Comparison of ENCODE assay signal across 9 cellular contexts in the genomic region with DNA sequence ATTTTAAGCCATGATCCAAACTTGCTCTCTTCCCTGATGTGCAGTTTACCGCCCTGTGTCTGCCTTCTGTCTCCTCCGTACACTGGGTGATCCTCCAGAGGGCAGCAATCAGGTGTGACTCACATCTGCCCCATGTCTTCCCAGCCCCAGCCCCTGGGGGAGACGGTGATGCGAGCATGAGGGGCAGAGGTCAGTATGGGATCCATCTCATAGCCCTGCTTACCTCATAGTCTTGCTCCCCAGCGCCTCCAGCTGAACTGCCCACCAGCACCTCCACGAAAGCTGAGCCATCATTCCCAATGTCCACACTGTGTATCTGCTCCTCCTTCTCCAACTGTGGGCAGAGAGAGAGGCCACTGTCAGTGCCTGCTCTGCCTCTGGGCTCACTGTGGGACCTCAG. TPM values are rescaled to one million over a fixed set of nuclear protein-coding genes. Genes with fewer than 3 reads are reported as not detected.
A peak's percentile ranks its signal among the peaks of the same experiment; 100 is the strongest.
DNase-seq lines count a peak whose midpoint lies in the region; ATAC-seq and TF ChIP-seq lines count a peak whose summit lies in the region.
"Had no signal": no experiment of that assay in that cellular context is flagged by ENCODE, and none has a peak within 500 bp of the region (broad histone marks: within the 10 kb centered on the region; RNA-seq: fewer than 3 reads in every experiment).

No MANE protein-coding gene starts in this region.

- peak overlapping the region; percentile 63; the same call in 1 of the 2 replicates for H3K9ac ChIP-seq in BLaER1

- peaks cover 38% of the 10 kb centered on the region for H3K4me1 Mint-ChIP-seq in activated CD4-positive, alpha-beta memory T cell treated with anti-CD3 and anti-CD28 coated beads for 36 hours (ENCODE audit: low read depth)

- H3K9me3 Mint-ChIP-seq in activated CD4-positive, alpha-beta memory T cell treated with anti-CD3 and anti-CD28 coated beads for 36 hours, result no peaks in the 10 kb centered on the region

- no peaks in the 10 kb centered on the region for H3K27me3 Mint-ChIP-seq in activated CD4-positive, alpha-beta memory T cell treated with anti-CD3 and anti-CD28 coated beads for 36 hours

- CTCF ChIA-PET in activated CD4-positive, alpha-beta memory T cell treated with anti-CD3 and anti-CD28 coated beads for 36 hours (lab: Charles Lee), result interaction anchor here (1.5 to 2.3 kb wide), 2 partner anchors 34 to 41 kb away, joined by 5 to 10 read pairs; no protein-coding TSS in a partner anchor
- CTCF ChIA-PET in GM10248 (lab: Yijun Ruan, JAX), result interaction anchor here (1.2 to 9.5 kb wide), 2 partner anchors 13 to 50 kb away, joined by 3 to 97 read pairs; partner anchors contain the start of genes PINLYP and XRCC1

- no peaks in the 10 kb centered on the region for H4K20me1 ChIP-seq in BLaER1

- no peak overlapping the region for H3K4me3 ChIP-seq in BLaER1
- no peak overlapping the region for H3K4me3 ChIP-seq in HFF-Myc (replicated peaks; ENCODE audit: low read depth, low read length)
- H3K4me3 ChIP-seq in heart right ventricle, result no peak overlapping the region

- 86 to 91% methylated on average over 6 of the region's 6 CpGs for WGBS in heart right ventricle, 2 donors

- ATAC-seq in HG02970 (IDR thresholded peaks at IDR 0.05; ENCODE audit: low FRiP score, unreplicated experiment) (no peak), heart right ventricle (no peak), HG02763 (IDR thresholded peaks at IDR 0.05; ENCODE audit: unreplicated experiment) (no peak)

- peak; percentile 10 for TF ChIP-seq CTCF in HFF-Myc (IDR thresholded peaks at IDR 0.05; ENCODE audit: low read depth, low read length, missing control alignments)
- no peak for TF ChIP-seq CTCF in heart right ventricle (IDR thresholded peaks at IDR 0.05)
- no peak for TF ChIP-seq CTCF in GM10248 (IDR thresholded peaks at IDR 0.05; ENCODE audit: control extremely low read depth, extremely low read depth, low read depth, missing control alignments)

- intact Hi-C loops in activated CD4-positive, alpha-beta memory T cell treated with anti-CD3 and anti-CD28 coated beads for 36 hours (cut with micrococcal nuclease), result no loop called here
- intact Hi-C loops in heart right ventricle (cut with DNase I), result no loop called here

- H3K36me3 ChIP-seq in BLaER1, result peaks cover 33% of the 10 kb centered on the region
- peaks cover 0 to 67% (median 11%) of the 10 kb centered on the region in 9 donors for H3K36me3 ChIP-seq in heart right ventricle

- no peak overlapping the region for H3K4me3 Mint-ChIP-seq in activated CD4-positive, alpha-beta memory T cell treated with anti-CD3 and anti-CD28 coated beads for 36 hours

- H3K27me3 ChIP-seq in BLaER1 (no peaks in the 10 kb centered on the region), heart right ventricle (no peaks in the 10 kb centered on the region)

- POLR2A ChIA-PET in activated CD4-positive, alpha-beta memory T cell treated with anti-CD3 and anti-CD28 coated beads for 36 hours (lab: Charles Lee), result interaction anchor here (0.5 kb wide), 1 partner anchor 185 kb away, joined by 5 read pairs; no protein-coding TSS in a partner anchor
- POLR2A ChIA-PET in GM10248 (lab: Yijun Ruan, JAX), result no interaction called here

- H3K27ac ChIP-seq in BLaER1 (peak overlapping the region; percentile 95), heart right ventricle (no peak overlapping the region)

- DNase-seq in HFF-Myc (ENCODE audit: extremely low read depth, low read depth), result no peak
- no peak for DNase-seq in activated CD4-positive, alpha-beta memory T cell treated with anti-CD3 and anti-CD28 coated beads for 36 hours
- peak; percentile 65 for DNase-seq in islet precursor cell
- no peak for DNase-seq in heart right ventricle
- no peak for DNase-seq in GM10248 (ENCODE audit: extremely low spot score)
- DNase-seq: NCI-H146 had no signal

- H3K27ac Mint-ChIP-seq in activated CD4-positive, alpha-beta memory T cell treated with anti-CD3 and anti-CD28 coated beads for 36 hours, result peak overlapping the region; percentile 95

- H3K9me3 ChIP-seq in BLaER1 (no peaks in the 10 kb centered on the region), heart right ventricle (no peaks in the 10 kb centered on the region)

- H3K4me1 ChIP-seq in BLaER1 (peaks cover 68% of the 10 kb centered on the region), heart right ventricle (peaks cover 2 to 30% (median 15%) of the 10 kb centered on the region in 9 donors)

- peak overlapping the region; percentile 87 for H3K4me2 ChIP-seq in BLaER1

- peaks cover 22% of the 10 kb centered on the region for H3K36me3 Mint-ChIP-seq in activated CD4-positive, alpha-beta memory T cell treated with anti-CD3 and anti-CD28 coated beads for 36 hours

RNA-seq across cellular contexts. Expression of gene XRCC1, which starts 14.6 kb away (rescaled TPM):
- 10 to 100 TPM; 42.5 to 43.0 TPM for total RNA-seq in activated CD4-positive, alpha-beta memory T cell treated with anti-CD3 and anti-CD28 coated beads for 36 hours
- 10 to 100 TPM; 11.8 to 21.9 (median 17.7) TPM for total RNA-seq in heart right ventricle
- 10 to 100 TPM; 11.0 to 19.2 TPM for polyA plus RNA-seq in heart right ventricle

RNA-seq across cellular contexts. Expression of gene PINLYP, which starts 14.9 kb away (rescaled TPM):
- total RNA-seq in activated CD4-positive, alpha-beta memory T cell treated with anti-CD3 and anti-CD28 coated beads for 36 hours, result 1 to 10 TPM; 2.2 to 3.7 TPM
- 1 to 10 TPM in 9 of 10 donors, under 1 TPM in 1; 0.28 to 3.7 (median 1.3) TPM for total RNA-seq in heart right ventricle
- polyA plus RNA-seq in heart right ventricle, result 1 to 10 TPM; 4.5 to 5.2 TPM

RNA-seq across cellular contexts. Expression of gene ZNF575, which starts 27.7 kb away (rescaled TPM):
- 1 to 10 TPM; 3.1 to 3.7 TPM for total RNA-seq in activated CD4-positive, alpha-beta memory T cell treated with anti-CD3 and anti-CD28 coated beads for 36 hours
- total RNA-seq in heart right ventricle, result 1 to 10 TPM in 7 of 10 donors, under 1 TPM in 3; 0.45 to 2.0 (median 1.3) TPM
- polyA plus RNA-seq in heart right ventricle, result under 1 TPM; 0.54 to 0.80 TPM

RNA-seq across cellular contexts. Expression of gene ETHE1, which starts 33.7 kb away (rescaled TPM):
- 100 to 1,000 TPM; 104 to 112 TPM for total RNA-seq in activated CD4-positive, alpha-beta memory T cell treated with anti-CD3 and anti-CD28 coated beads for 36 hours
- total RNA-seq in heart right ventricle, result 10 to 100 TPM in 9 of 10 donors, 1 to 10 TPM in 1; 8.7 to 21.3 (median 13.0) TPM
- 10 to 100 TPM in 1 of 2 donors, 1 to 10 TPM in 1; 5.1 to 23.6 TPM for polyA plus RNA-seq in heart right ventricle

RNA-seq across cellular contexts. Expression of gene IRGQ, which starts 35.2 kb away (rescaled TPM):
- total RNA-seq in activated CD4-positive, alpha-beta memory T cell treated with anti-CD3 and anti-CD28 coated beads for 36 hours, result 10 to 100 TPM; 18.3 to 19.9 TPM
- 10 to 100 TPM; 19.0 to 34.2 (median 28.4) TPM for total RNA-seq in heart right ventricle
- polyA plus RNA-seq in heart right ventricle, result 1 to 10 TPM; 5.6 to 8.8 TPM
